8 cellular contexts compared by ENCODE assay signal in genomic region chr18:40983835-40984234, GRCh38.
"Had no signal": no experiment of that assay in that cellular context is flagged by ENCODE, and none has a peak within 500 bp of the region (broad histone marks: within the 10 kb centered on the region; RNA-seq: fewer than 3 reads in every experiment).

No MANE protein-coding gene starts in this region.

- H2AFZ ChIP-seq: GM23248 had no signal

- ATAC-seq: K562 had no signal

- H3K9ac ChIP-seq: GM23248 had no signal

- H3K4me3 Mint-ChIP-seq: HFFc6 had no signal

- H3K27ac ChIP-seq: GM23248 had no signal

- DNase-seq: GM23248, GOT3, H7, HCEC 1CT, HFFc6, IMR-90, KG1 had no signal

- H3K27ac Mint-ChIP-seq: HFFc6 had no signal

- H3K4me3 ChIP-seq: GM23248, K562 had no signal
